In the genomic region with DNA sequence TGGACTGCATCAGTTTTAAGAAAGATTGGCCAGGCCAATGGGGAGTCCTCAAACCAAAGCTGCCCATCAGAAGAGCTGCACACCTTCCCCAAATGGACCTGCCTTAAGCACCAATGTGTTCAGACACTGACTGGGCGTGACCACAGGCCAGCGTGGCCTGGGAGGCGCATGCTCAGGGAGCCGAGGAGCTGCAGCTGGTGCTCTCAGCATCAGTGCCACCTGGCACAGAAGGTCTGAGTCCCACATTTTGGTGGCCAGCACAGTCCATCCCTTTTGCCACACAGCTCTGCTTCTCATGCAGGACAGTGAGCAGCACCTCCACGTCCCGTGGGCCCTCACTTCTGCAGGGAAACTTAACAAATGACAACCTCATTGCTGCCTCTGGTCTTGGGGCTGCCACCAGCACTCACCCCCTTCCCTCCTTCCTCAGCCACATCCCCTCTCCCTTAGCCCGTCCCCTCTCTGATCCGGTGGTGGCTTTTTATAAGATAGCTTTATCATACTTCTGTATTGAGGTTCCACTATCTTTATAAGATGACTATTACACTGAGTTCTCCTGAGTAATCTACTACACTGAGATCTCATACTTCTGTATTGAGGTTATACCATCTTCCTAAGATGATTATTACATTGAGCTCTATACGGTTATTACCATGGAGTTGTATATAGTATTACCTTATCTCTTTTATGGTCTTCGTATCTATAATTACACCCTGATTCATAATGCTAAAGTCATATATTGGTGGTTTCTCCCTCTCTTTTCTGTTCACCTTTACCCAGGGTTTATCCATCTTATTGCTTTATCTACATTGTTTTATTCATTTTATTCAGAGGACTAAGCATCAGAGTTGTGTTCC, we compare ENCODE assay signal across 27 cellular contexts.
A peak's percentile ranks its signal among the peaks of the same experiment; 100 is the strongest.
DNase-seq lines count a peak whose midpoint lies in the region; ATAC-seq and TF ChIP-seq lines count a peak whose summit lies in the region.
"Had no signal": no experiment of that assay in that cellular context is flagged by ENCODE, and none has a peak within 500 bp of the region (broad histone marks: within the 10 kb centered on the region; RNA-seq: fewer than 3 reads in every experiment).

No MANE protein-coding gene starts in this region.

- ATAC-seq in naive thymus-derived CD4-positive, alpha-beta T cell = peak; percentile 69
- ATAC-seq in HG03108 (IDR thresholded peaks at IDR 0.05; ENCODE audit: unreplicated experiment) = no peak
- ATAC-seq: activated T-helper 17 cell treated with anti-CD3 and anti-CD28 coated beads, Interleukin-2, amount 50 U/mL, for 72 hours; effector memory CD8-positive, alpha-beta T cell; psoas muscle; T-cell; WTC11 had no signal

- peaks cover 0 to 6% (median 0%) of the 10 kb centered on the region in 5 donors for H3K36me3 Mint-ChIP-seq in naive thymus-derived CD4-positive, alpha-beta T cell
- 0 out of 2 replicates have a peak, but pooled peaks cover 4% of the 10 kb centered on the region for H3K36me3 Mint-ChIP-seq in HFFc6 (ENCODE audit: low read depth)
- H3K36me3 Mint-ChIP-seq: activated naive CD8-positive, alpha-beta T cell; immature natural killer cell; T-cell; WTC11 had no signal

- H3K9ac ChIP-seq in colonic mucosa (ENCODE audit: low read depth in 2 of 2, low read length in 2 of 2) = no peak overlapping the region
- H3K9ac ChIP-seq: BLaER1 had no signal

- CTCF ChIA-PET in HEK293 (lab: Yijun Ruan, JAX) = interaction anchor here (1.0 kb wide), 1 partner anchor 57 kb away, joined by 5 read pairs; no protein-coding TSS in a partner anchor
- CTCF ChIA-PET in naive thymus-derived CD4-positive, alpha-beta T cell (lab: Charles Lee) = interaction anchor here (0.6 kb wide), 1 partner anchor 642 kb away, joined by 3 read pairs; no protein-coding TSS in a partner anchor

- H3K9me3 ChIP-seq in HEK293 (ENCODE audit: control insufficient read depth, insufficient read depth, low read depth, low read length) = no peaks in the 10 kb centered on the region
- H3K9me3 ChIP-seq in colonic mucosa = no peaks in the 10 kb centered on the region
- no peaks in the 10 kb centered on the region for H3K9me3 ChIP-seq in naive thymus-derived CD4-positive, alpha-beta T cell (ENCODE audit: control insufficient read depth in 2 of 3, low read length in 3 of 3)
- H3K9me3 ChIP-seq: BLaER1, breast epithelium, HAP-1, left ventricle myocardium inferior, psoas muscle, sigmoid colon, tibial nerve had no signal

- no peak overlapping the region for H3K4me3 ChIP-seq in HEK293 (ENCODE audit: low read depth, low read length)
- no peak overlapping the region for H3K4me3 ChIP-seq in colonic mucosa
- H3K4me3 ChIP-seq in naive thymus-derived CD4-positive, alpha-beta T cell (ENCODE audit: low read length) = no peak overlapping the region
- H3K4me3 ChIP-seq: BLaER1, breast epithelium, HAP-1, left ventricle myocardium inferior, psoas muscle, sigmoid colon, tibial nerve had no signal

- peaks cover 29 to 60% (median 50%) of the 10 kb centered on the region in 7 donors for H3K4me1 Mint-ChIP-seq in naive thymus-derived CD4-positive, alpha-beta T cell
- peaks cover 48% of the 10 kb centered on the region for H3K4me1 Mint-ChIP-seq in HFFc6 (ENCODE audit: low read depth)

- TF ChIP-seq CTCF in HEK293 (tag by site-specific recombination; IDR thresholded peaks at IDR 0.05) = no peak
- no peak for TF ChIP-seq CTCF in colonic mucosa (IDR thresholded peaks at IDR 0.05)
- no peak for TF ChIP-seq CTCF in HFFc6 (IDR thresholded peaks at IDR 0.05)

- peaks cover 19% of the 10 kb centered on the region for H3K4me1 ChIP-seq in HEK293 (ENCODE audit: control insufficient read depth, insufficient read depth, low read length)
- H3K4me1 ChIP-seq in colonic mucosa = peaks cover 9% of the 10 kb centered on the region
- H3K4me1 ChIP-seq in naive thymus-derived CD4-positive, alpha-beta T cell (ENCODE audit: control insufficient read depth in 2 of 2, insufficient read depth in 2 of 2, low read length in 2 of 2) = peaks cover 30 to 32% of the 10 kb centered on the region in 2 donors
- H3K4me1 ChIP-seq: breast epithelium, psoas muscle, tibial nerve had no signal

- no peak overlapping the region for H3K4me3 Mint-ChIP-seq in naive thymus-derived CD4-positive, alpha-beta T cell
- H3K4me3 Mint-ChIP-seq in HFFc6 = no peak overlapping the region
- H3K4me3 Mint-ChIP-seq: activated naive CD8-positive, alpha-beta T cell; activated T-helper 17 cell treated with anti-CD3 and anti-CD28 coated beads, Interleukin-2, amount 50 U/mL, for 72 hours; effector memory CD8-positive, alpha-beta T cell; immature natural killer cell; T-cell; WTC11 had no signal

- H3K36me3 ChIP-seq in HEK293 (ENCODE audit: control insufficient read depth in 2 of 2, insufficient read depth in 1 of 2, low read length in 2 of 2) (no peaks in the 10 kb centered on the region), colonic mucosa (no peaks in the 10 kb centered on the region)
- H3K36me3 ChIP-seq in naive thymus-derived CD4-positive, alpha-beta T cell (ENCODE audit: control insufficient read depth in 2 of 3, insufficient read depth in 3 of 3, low read length in 3 of 3) = no peaks in the 10 kb centered on the region
- H3K36me3 ChIP-seq: BLaER1, breast epithelium, HAP-1, left ventricle myocardium inferior, sigmoid colon, tibial nerve had no signal

- no peaks in the 10 kb centered on the region for H3K9me3 Mint-ChIP-seq in naive thymus-derived CD4-positive, alpha-beta T cell
- H3K9me3 Mint-ChIP-seq in HFFc6 = no peaks in the 10 kb centered on the region
- H3K9me3 Mint-ChIP-seq: activated T-helper 17 cell treated with anti-CD3 and anti-CD28 coated beads, Interleukin-2, amount 50 U/mL, for 72 hours; effector memory CD8-positive, alpha-beta T cell; immature natural killer cell; T-cell; WTC11 had no signal

- peaks cover 0 to 59% (median 9%) of the 10 kb centered on the region in 5 donors for H3K27me3 Mint-ChIP-seq in naive thymus-derived CD4-positive, alpha-beta T cell
- peaks cover 5% of the 10 kb centered on the region for H3K27me3 Mint-ChIP-seq in HFFc6 (ENCODE audit: insufficient read depth)

- H3K27me3 ChIP-seq in colonic mucosa = no peaks in the 10 kb centered on the region
- H3K27me3 ChIP-seq in naive thymus-derived CD4-positive, alpha-beta T cell (ENCODE audit: control insufficient read depth in 2 of 2, insufficient read depth in 2 of 2, low read length in 2 of 2) = no peaks in the 10 kb centered on the region

- intact Hi-C loops in colonic mucosa (cut with DNase I) = no loop called here
- intact Hi-C loops in naive thymus-derived CD4-positive, alpha-beta T cell (cut with micrococcal nuclease) = no loop called here

- DNase-seq in COLO668 (lab: John Stamatoyannopoulos, UW; ENCODE audit: unreplicated experiment) = peak; percentile 16
- peak; percentile 62 for DNase-seq in colonic mucosa
- no peak for DNase-seq in naive thymus-derived CD4-positive, alpha-beta T cell
- no peak for DNase-seq in occipital lobe (lab: John Stamatoyannopoulos, UW)
- DNase-seq in HFFc6 = no peak
- DNase-seq: activated CD4-positive, alpha-beta T cell treated with anti-CD3 and anti-CD28 coated beads, Interleukin-2, amount 50 U/mL, for 1 hour; effector memory CD8-positive, alpha-beta T cell; immature natural killer cell; left ventricle myocardium inferior; mesendoderm; NCI-H1048; NCI-H1694; NCI-H446; NCI-H82; psoas muscle; sigmoid colon; stimulated activated CD4-positive, alpha-beta T cell treated with anti-CD3 and anti-CD28 coated beads, Interleukin-4, amount 100 ng/mL, for 1 hour had no signal

- POLR2A ChIA-PET in HEK293 (lab: Yijun Ruan, JAX) = no interaction called here
- POLR2A ChIA-PET in naive thymus-derived CD4-positive, alpha-beta T cell (lab: Charles Lee) = no interaction called here

- H3K27ac ChIP-seq in HEK293 (ENCODE audit: extremely low read depth, low read depth, low read length) (no peak overlapping the region), colonic mucosa (no peak overlapping the region)
- no peak overlapping the region for H3K27ac ChIP-seq in naive thymus-derived CD4-positive, alpha-beta T cell (ENCODE audit: low read depth, low read length)
- H3K27ac ChIP-seq: BLaER1, breast epithelium, left ventricle myocardium inferior, psoas muscle, sigmoid colon, tibial nerve had no signal

- H3K27ac Mint-ChIP-seq in naive thymus-derived CD4-positive, alpha-beta T cell = peak overlapping the region in 1 of 9 donors; percentile 32
- no peak overlapping the region for H3K27ac Mint-ChIP-seq in HFFc6
- H3K27ac Mint-ChIP-seq: activated naive CD8-positive, alpha-beta T cell; activated T-helper 17 cell treated with anti-CD3 and anti-CD28 coated beads, Interleukin-2, amount 50 U/mL, for 72 hours; effector memory CD8-positive, alpha-beta T cell; immature natural killer cell; T-cell; WTC11 had no signal

TF ChIP-seq in HEK293, 187 proteins besides CTCF, POLR2A, EP300 and RAD21:
- TF ChIP-seq ZNF202 (tag by site-specific recombination; IDR thresholded peaks at IDR 0.05; ENCODE audit: borderline replicate concordance) = no peak
- TF ChIP-seq SETDB1 (IDR thresholded peaks at IDR 0.05; ENCODE audit: insufficient read length, low read length) = no peak
- peak; percentile 93 for TF ChIP-seq SP7 (tag by site-specific recombination; IDR thresholded peaks at IDR 0.05)
- peak; percentile 62 for TF ChIP-seq PRDM10 (tag by site-specific recombination; IDR thresholded peaks at IDR 0.05)

Comparison
In these comparisons a context has a peak if more than half of its experiments do, and no peak if none do; other contexts are left out.
1. DNase-seq: peak in COLO668 (single experiment) and colonic mucosa (single experiment); none in naive thymus-derived CD4-positive, alpha-beta T cell (0 of 9), occipital lobe (single experiment) and HFFc6 (single experiment).